Comparison of ENCODE assay signal across 21 cellular contexts in genomic region chrX:41607264-41607832, GRCh38.
A peak's percentile ranks its signal among the peaks of the same experiment; 100 is the strongest.
DNase-seq lines count a peak whose midpoint lies in the region; ATAC-seq, FAIRE-seq and TF ChIP-seq lines count a peak whose summit lies in the region.
"Had no signal": no experiment of that assay in that cellular context is flagged by ENCODE, and none has a peak within 500 bp of the region (broad histone marks: within the 10 kb centered on the region; RNA-seq: fewer than 3 reads in every experiment).

No MANE protein-coding gene starts in this region.

- H2AFZ ChIP-seq in K562 (ENCODE audit: low read depth, low read length) = no peak overlapping the region

- no TSS peak for BruUV-seq in K562 (replicated peaks; lab: Mats Ljungman, UMichigan)

- intact Hi-C loops in K562 (cut with micrococcal nuclease) = no loop called here

- TF ChIP-seq EP300 in K562 (IDR thresholded peaks at IDR 0.05; ENCODE audit: low read length) = peak; percentile 58; the same call in 1 of the 2 replicates

- H3K9me3 Mint-ChIP-seq in nephron progenitor cell = peaks cover 34% of the 10 kb centered on the region
- peaks cover 4% of the 10 kb centered on the region for H3K9me3 Mint-ChIP-seq in glutamatergic neuron (ENCODE audit: unreplicated experiment)
- no peaks in the 10 kb centered on the region for H3K9me3 Mint-ChIP-seq in CD8-positive, alpha-beta memory T cell

- 0% methylated on average over 2 of the region's 2 CpGs for WGBS in K562 (ENCODE audit: insufficient coverage, low coverage, missing lambda C conversion rate)

- in situ Hi-C loops in K562 (cut with MboI) = no loop called here

- no peak overlapping the region for H3K4me3 ChIP-seq in K562
- no peak overlapping the region for H3K4me3 ChIP-seq in CD8-positive, alpha-beta memory T cell (ENCODE audit: low read length)
- H3K4me3 ChIP-seq: Peyer's patch, SJSA1 had no signal

- H3K4me2 ChIP-seq in K562 (ENCODE audit: insufficient read depth, low read length) = 0 out of 2 replicates have a peak overlapping the region, but pooled peaks have one; percentile 37

- CTCF ChIA-PET in K562 (lab: Yijun Ruan, JAX; ENCODE audit: low intra/inter-chr PET ratio) = no interaction called here
- CTCF ChIA-PET in CD8-positive, alpha-beta memory T cell (lab: Charles Lee) = no interaction called here

- no peak for TF ChIP-seq RAD21 in K562 (CRISPR knock-in tag; conservative IDR thresholded peaks at IDR 0.05 in 1 of 2, IDR thresholded peaks at IDR 0.05 in 1 of 2)

- no peak overlapping the region for H3K27ac ChIP-seq in K562 (ENCODE audit: extremely low read depth, low read depth, low read length)
- H3K27ac ChIP-seq in CD8-positive, alpha-beta memory T cell (ENCODE audit: low read depth, low read length) = no peak overlapping the region
- H3K27ac ChIP-seq: C4-2B, Peyer's patch, SJSA1 had no signal

- H3K4me1 Mint-ChIP-seq in nephron progenitor cell = no peaks in the 10 kb centered on the region
- peaks cover 9% of the 10 kb centered on the region for H3K4me1 Mint-ChIP-seq in glutamatergic neuron (ENCODE audit: low read depth, unreplicated experiment)
- peaks cover 0 to 8% (median 0%) of the 10 kb centered on the region in 3 donors for H3K4me1 Mint-ChIP-seq in CD8-positive, alpha-beta memory T cell

- ATAC-seq in K562 = peak; percentile 67

- H3K36me3 ChIP-seq in K562 (ENCODE audit: control insufficient read depth, insufficient read depth, low read length) = no peaks in the 10 kb centered on the region
- H3K36me3 ChIP-seq in CD8-positive, alpha-beta memory T cell (ENCODE audit: insufficient read depth, low read length) = no peaks in the 10 kb centered on the region
- H3K36me3 ChIP-seq: Peyer's patch, SJSA1 had no signal

- H3K36me3 Mint-ChIP-seq in nephron progenitor cell (ENCODE audit: low read depth) (peaks cover 46% of the 10 kb centered on the region), glutamatergic neuron (ENCODE audit: unreplicated experiment) (no peaks in the 10 kb centered on the region)
- peaks cover 0 to 39% (median 6%) of the 10 kb centered on the region in 3 donors for H3K36me3 Mint-ChIP-seq in CD8-positive, alpha-beta memory T cell

- no peaks in the 10 kb centered on the region for H4K20me1 ChIP-seq in K562 (replicated peaks; ENCODE audit: control insufficient read depth, insufficient read depth, low read length)

- TF ChIP-seq CTCF in K562 (IDR thresholded peaks at IDR 0.05 in 2 of 3, conservative IDR thresholded peaks at IDR 0.05 in 1 of 3; ENCODE audit: insufficient read depth in 2 of 3, low read depth in 1 of 3, low read length in 3 of 3) (no peak), nephron progenitor cell (IDR thresholded peaks at IDR 0.05) (no peak), glutamatergic neuron (IDR thresholded peaks at IDR 0.05; ENCODE audit: partially characterized antibody, unreplicated experiment) (no peak)

- H3K27me3 Mint-ChIP-seq in nephron progenitor cell (ENCODE audit: low read depth, poor library complexity) (no peaks in the 10 kb centered on the region), glutamatergic neuron (ENCODE audit: unreplicated experiment) (peaks cover 2% of the 10 kb centered on the region)
- no peaks in the 10 kb centered on the region for H3K27me3 Mint-ChIP-seq in CD8-positive, alpha-beta memory T cell

- no peak overlapping the region; a peak in 1 of 4 replicates for H3K9ac ChIP-seq in K562 (ENCODE audit: insufficient read depth in 1 of 2, low read depth in 2 of 2, low read length in 2 of 2)

- no peaks in the 10 kb centered on the region for H3K27me3 ChIP-seq in K562 (ENCODE audit: control insufficient read depth in 2 of 2, insufficient read depth in 2 of 2, low read length in 2 of 2)
- H3K27me3 ChIP-seq in CD8-positive, alpha-beta memory T cell (ENCODE audit: insufficient read depth, low read length, poor library complexity, severe bottlenecking) = no peaks in the 10 kb centered on the region
- H3K27me3 ChIP-seq: Peyer's patch, SJSA1 had no signal

- no peaks in the 10 kb centered on the region for H3K9me3 ChIP-seq in K562 (replicated peaks; ENCODE audit: control insufficient read depth, insufficient read depth, low read depth, low read length)
- no peaks in the 10 kb centered on the region for H3K9me3 ChIP-seq in CD8-positive, alpha-beta memory T cell (ENCODE audit: low read length)
- H3K9me3 ChIP-seq: Peyer's patch, SJSA1 had no signal

- FAIRE-seq in GM19239 (lab: Jason Lieb, UNC) = peak; percentile 18
- FAIRE-seq in K562 (lab: Jason Lieb, UNC) = peak; percentile 77
- FAIRE-seq: A204.1, G401.6, GM12892 had no signal

- no peak for TF ChIP-seq POLR2A in K562 (conservative IDR thresholded peaks at IDR 0.05)

- DNase-seq in GM19239 (ENCODE audit: insufficient read length, low spot score) (no peak), M059J (ENCODE audit: low read depth) (peak; percentile 28), K562 (ENCODE audit: extremely low read depth in 1 of 4, low spot score in 3 of 4) (peak in 3 of 4 experiments; percentile 5 to 64 (median 20)), nephron progenitor cell (no peak), glutamatergic neuron (no peak), RKO (ENCODE audit: low spot score) (no peak)
- DNase-seq in CD8-positive, alpha-beta memory T cell = no peak
- DNase-seq: KG1; NCI-H1105; NCI-H146; NCI-H2029; NCI-H345; NCI-H524; NCI-H774; NK-92 treated with Interleukin-12 subunit alpha and Interleukin-12 subunit beta, amount 100 ng/mL, for 24 hours; Peyer's patch had no signal

- H3K9me1 ChIP-seq in K562 (ENCODE audit: control insufficient read depth, insufficient read depth, low read length) = no peaks in the 10 kb centered on the region

- H3K27ac Mint-ChIP-seq in nephron progenitor cell = peak overlapping the region; percentile 31
- no peak overlapping the region for H3K27ac Mint-ChIP-seq in glutamatergic neuron (ENCODE audit: unreplicated experiment)
- H3K27ac Mint-ChIP-seq in CD8-positive, alpha-beta memory T cell = peak overlapping the region in 4 of 8 donors; percentile 0 to 37 (median 16)

- POLR2A ChIA-PET in K562 (lab: Yijun Ruan, JAX) = no interaction called here
- POLR2A ChIA-PET in CD8-positive, alpha-beta memory T cell (lab: Charles Lee) = no interaction called here

- H3K4me3 Mint-ChIP-seq in nephron progenitor cell (no peak overlapping the region), glutamatergic neuron (ENCODE audit: unreplicated experiment) (no peak overlapping the region)
- H3K4me3 Mint-ChIP-seq in CD8-positive, alpha-beta memory T cell = no peak overlapping the region

- H3K79me2 ChIP-seq in K562 (ENCODE audit: control insufficient read depth, insufficient read depth, low read length) = no peaks in the 10 kb centered on the region

- H3K4me1 ChIP-seq in K562 (replicated peaks in 1 of 2; ENCODE audit: control insufficient read depth in 2 of 2, insufficient read depth in 2 of 2, low read length in 2 of 2) = peaks cover 0 to 11% of the 10 kb centered on the region in 2 experiments; a peak in 3 of 5 replicates
- no peaks in the 10 kb centered on the region for H3K4me1 ChIP-seq in CD8-positive, alpha-beta memory T cell (ENCODE audit: insufficient read depth, low read length)
- H3K4me1 ChIP-seq: Peyer's patch had no signal

TF ChIP-seq in K562, 482 proteins besides CTCF, POLR2A, EP300 and RAD21 (continues in another document):
- TF ChIP-seq TAF1 (IDR thresholded peaks at IDR 0.05; ENCODE audit: control insufficient read depth, extremely low read depth, insufficient read depth, low read length, severe bottlenecking) (no peak), SMAD4 (CRISPR knock-in tag; conservative IDR thresholded peaks at IDR 0.05) (0 out of 2 replicates have a peak, but pooled peaks have one; percentile 18), TOE1 (IDR thresholded peaks at IDR 0.05; ENCODE audit: borderline replicate concordance) (peak; percentile 85), TOE1 (CRISPR knock-in tag; IDR thresholded peaks at IDR 0.05; ENCODE audit: borderline replicate concordance, low read depth) (no peak), SMAD1 (IDR thresholded peaks at IDR 0.05; ENCODE audit: low read depth, low read length, partially characterized antibody) (no peak), ZNF431 (CRISPR knock-in tag; IDR thresholded peaks at IDR 0.05) (no peak), CAMTA2 (CRISPR knock-in tag; conservative IDR thresholded peaks at IDR 0.05) (no peak), ZNF449 (CRISPR knock-in tag; IDR thresholded peaks at IDR 0.05) (no peak), HMBOX1 (IDR thresholded peaks at IDR 0.05) (peak; percentile 91), ZNF274 (IDR thresholded peaks at IDR 0.05; ENCODE audit: borderline replicate concordance, low read depth, low read length) (no peak), SUPT5H (IDR thresholded peaks at IDR 0.05) (no peak), KDM2B (CRISPR knock-in tag; IDR thresholded peaks at IDR 0.05) (no peak)
- TF ChIP-seq, protein P1, sequence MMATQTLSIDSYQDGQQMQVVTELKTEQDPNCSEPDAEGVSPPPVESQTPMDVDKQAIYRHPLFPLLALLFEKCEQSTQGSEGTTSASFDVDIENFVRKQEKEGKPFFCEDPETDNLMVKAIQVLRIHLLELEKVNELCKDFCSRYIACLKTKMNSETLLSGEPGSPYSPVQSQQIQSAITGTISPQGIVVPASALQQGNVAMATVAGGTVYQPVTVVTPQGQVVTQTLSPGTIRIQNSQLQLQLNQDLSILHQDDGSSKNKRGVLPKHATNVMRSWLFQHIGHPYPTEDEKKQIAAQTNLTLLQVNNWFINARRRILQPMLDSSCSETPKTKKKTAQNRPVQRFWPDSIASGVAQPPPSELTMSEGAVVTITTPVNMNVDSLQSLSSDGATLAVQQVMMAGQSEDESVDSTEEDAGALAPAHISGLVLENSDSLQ (IDR thresholded peaks at IDR 0.05) = 0 out of 2 replicates have a peak, but pooled peaks have one; percentile 18

Comparison
In these comparisons a context has a peak if more than half of its experiments do, and no peak if none do; other contexts are left out.
1. DNase-seq: peak in M059J (single experiment) and K562 (3 of 4); none in GM19239 (single experiment), nephron progenitor cell (single experiment), glutamatergic neuron (single experiment), CD8-positive, alpha-beta memory T cell (0 of 5) and RKO (single experiment).